In genomic region chr11:118206612-118207031, GRCh38 we compare ENCODE assay signal across 12 cellular contexts. TPM values are rescaled to one million over a fixed set of nuclear protein-coding genes. Genes with fewer than 3 reads are reported as not detected.
A peak's percentile ranks its signal among the peaks of the same experiment; 100 is the strongest.
DNase-seq lines count a peak whose midpoint lies in the region; ATAC-seq and TF ChIP-seq lines count a peak whose summit lies in the region.
"Had no signal": no experiment of that assay in that cellular context is flagged by ENCODE, and none has a peak within 500 bp of the region (broad histone marks: within the 10 kb centered on the region; RNA-seq: fewer than 3 reads in every experiment).

No MANE protein-coding gene starts in this region.

- no peak overlapping the region for H2AFZ ChIP-seq in hepatocyte

- H3K4me3 ChIP-seq in hepatocyte, result no peak overlapping the region

- H3K4me3 Mint-ChIP-seq in stimulated activated naive CD8-positive, alpha-beta T cell treated with anti-CD3 and anti-CD28 coated beads, Interleukin-15, amount 100 ng/mL, for 72 hours, result peak overlapping the region; percentile 59 to 71
- H3K4me3 Mint-ChIP-seq in T-cell (peak overlapping the region; percentile 37 to 53 (median 43)), WTC11 (no peak overlapping the region)
- H3K4me3 Mint-ChIP-seq: endodermal cell had no signal

- peak overlapping the region; percentile 8 to 95 for H3K27ac Mint-ChIP-seq in stimulated activated naive CD8-positive, alpha-beta T cell treated with anti-CD3 and anti-CD28 coated beads, Interleukin-15, amount 100 ng/mL, for 72 hours
- H3K27ac Mint-ChIP-seq in T-cell (peak overlapping the region in 1 of 2 donors; percentile 97), WTC11 (no peak overlapping the region)
- H3K27ac Mint-ChIP-seq: endodermal cell had no signal

- H3K27ac ChIP-seq in hepatocyte, result peak overlapping the region; percentile 63
- H3K27ac ChIP-seq: VCaP had no signal

- no peaks in the 10 kb centered on the region for H3K27me3 ChIP-seq in hepatocyte

- no peak for TF ChIP-seq CTCF in hepatocyte (IDR thresholded peaks at IDR 0.05; ENCODE audit: poor library complexity)
- no peak for TF ChIP-seq CTCF in WTC11 (IDR thresholded peaks at IDR 0.05)

- H3K4me2 ChIP-seq in hepatocyte, result no peak overlapping the region

- DNase-seq in stimulated activated naive CD8-positive, alpha-beta T cell treated with anti-CD3 and anti-CD28 coated beads, Interleukin-15, amount 100 ng/mL, for 72 hours, result no peak
- DNase-seq in stimulated activated naive CD8-positive, alpha-beta T cell treated with anti-CD3 and anti-CD28 coated beads, Interleukin-15, Interleukin-2, amounts not matched to agents 100 U/mL and 50 U/mL, for 24 hours, result no peak
- DNase-seq in T-cell, result no peak
- no peak for DNase-seq in hepatocyte (ENCODE audit: low spot score)
- DNase-seq in GOT3 (lab: John Stamatoyannopoulos, UW), result no peak
- DNase-seq in WTC11 (ENCODE audit: low spot score), result no peak
- no peak for DNase-seq in H4 (ENCODE audit: low spot score)
- DNase-seq: endodermal cell, KG1, NCI-H82 had no signal

- H3K9me3 Mint-ChIP-seq in stimulated activated naive CD8-positive, alpha-beta T cell treated with anti-CD3 and anti-CD28 coated beads, Interleukin-15, amount 100 ng/mL, for 72 hours, result no peaks in the 10 kb centered on the region
- no peaks in the 10 kb centered on the region for H3K9me3 Mint-ChIP-seq in T-cell
- no peaks in the 10 kb centered on the region for H3K9me3 Mint-ChIP-seq in WTC11
- H3K9me3 Mint-ChIP-seq: endodermal cell had no signal

- no peaks in the 10 kb centered on the region for H3K27me3 Mint-ChIP-seq in stimulated activated naive CD8-positive, alpha-beta T cell treated with anti-CD3 and anti-CD28 coated beads, Interleukin-15, amount 100 ng/mL, for 72 hours
- no peaks in the 10 kb centered on the region for H3K27me3 Mint-ChIP-seq in T-cell
- H3K27me3 Mint-ChIP-seq in WTC11 (ENCODE audit: low read depth), result peaks cover 35% of the 10 kb centered on the region

- CTCF ChIA-PET in T-cell (lab: Charles Lee), result interaction anchor here in 1 of 2 donors (0.7 to 1.7 kb wide), 2 partner anchors 8 to 141 kb away, joined by 3 read pairs; no protein-coding TSS in a partner anchor
- CTCF ChIA-PET in WTC11 (lab: Charles Lee), result no interaction called here

- POLR2A ChIA-PET in T-cell (lab: Charles Lee), result no interaction called here
- POLR2A ChIA-PET in WTC11 (lab: Charles Lee), result no interaction called here

- 44% methylated on average over 1 of the region's 1 CpG for WGBS in hepatocyte (ENCODE audit: low lambda C conversion rate, missing lambda C conversion rate)

- no peaks in the 10 kb centered on the region for H3K9me2 ChIP-seq in hepatocyte (replicated peaks; ENCODE audit: insufficient read depth)

- no peaks in the 10 kb centered on the region for H3K36me3 ChIP-seq in hepatocyte (replicated peaks; ENCODE audit: insufficient read depth, low read depth)

- H3K4me1 ChIP-seq in hepatocyte (ENCODE audit: insufficient read depth), result peaks cover 29% of the 10 kb centered on the region

- no peaks in the 10 kb centered on the region for H4K20me1 ChIP-seq in hepatocyte (ENCODE audit: insufficient read depth, poor library complexity, severe bottlenecking)

- H3K9me3 ChIP-seq in hepatocyte (ENCODE audit: low read depth), result no peaks in the 10 kb centered on the region

- peaks cover 28% of the 10 kb centered on the region for H3K4me1 Mint-ChIP-seq in stimulated activated naive CD8-positive, alpha-beta T cell treated with anti-CD3 and anti-CD28 coated beads, Interleukin-15, amount 100 ng/mL, for 72 hours
- H3K4me1 Mint-ChIP-seq in T-cell (peaks cover 22 to 42% (median 39%) of the 10 kb centered on the region in 3 donors), WTC11 (peaks cover 23% of the 10 kb centered on the region)

- no peak for ATAC-seq in stimulated activated naive CD8-positive, alpha-beta T cell treated with anti-CD3 and anti-CD28 coated beads, Interleukin-15, amount 100 ng/mL, for 72 hours
- ATAC-seq in stimulated activated naive CD8-positive, alpha-beta T cell treated with anti-CD3 and anti-CD28 coated beads, Interleukin-15, Interleukin-2, amounts not matched to agents 100 U/mL and 50 U/mL, for 24 hours, result no peak
- ATAC-seq in T-cell (replicated peaks in 1 of 4), result peak in 2 of 4 experiments; percentile 18 to 23
- no peak for ATAC-seq in WTC11
- no peak for ATAC-seq in GM21447 (IDR thresholded peaks at IDR 0.05; ENCODE audit: unreplicated experiment)

- no peaks in the 10 kb centered on the region for H3K79me2 ChIP-seq in hepatocyte

- H3K36me3 Mint-ChIP-seq in T-cell (peaks cover 36% of the 10 kb centered on the region), WTC11 (no peaks in the 10 kb centered on the region)

TF ChIP-seq in WTC11, 78 proteins besides CTCF, POLR2A, EP300 and RAD21:
- TF ChIP-seq PRRX2 (CRISPR knock-in tag; IDR thresholded peaks at IDR 0.05) (no peak), ESRRA (CRISPR knock-in tag; IDR thresholded peaks at IDR 0.05; ENCODE audit: borderline replicate concordance) (no peak), GABPB1 (CRISPR knock-in tag; IDR thresholded peaks at IDR 0.05) (no peak)
- TF ChIP-seq, protein P1, sequence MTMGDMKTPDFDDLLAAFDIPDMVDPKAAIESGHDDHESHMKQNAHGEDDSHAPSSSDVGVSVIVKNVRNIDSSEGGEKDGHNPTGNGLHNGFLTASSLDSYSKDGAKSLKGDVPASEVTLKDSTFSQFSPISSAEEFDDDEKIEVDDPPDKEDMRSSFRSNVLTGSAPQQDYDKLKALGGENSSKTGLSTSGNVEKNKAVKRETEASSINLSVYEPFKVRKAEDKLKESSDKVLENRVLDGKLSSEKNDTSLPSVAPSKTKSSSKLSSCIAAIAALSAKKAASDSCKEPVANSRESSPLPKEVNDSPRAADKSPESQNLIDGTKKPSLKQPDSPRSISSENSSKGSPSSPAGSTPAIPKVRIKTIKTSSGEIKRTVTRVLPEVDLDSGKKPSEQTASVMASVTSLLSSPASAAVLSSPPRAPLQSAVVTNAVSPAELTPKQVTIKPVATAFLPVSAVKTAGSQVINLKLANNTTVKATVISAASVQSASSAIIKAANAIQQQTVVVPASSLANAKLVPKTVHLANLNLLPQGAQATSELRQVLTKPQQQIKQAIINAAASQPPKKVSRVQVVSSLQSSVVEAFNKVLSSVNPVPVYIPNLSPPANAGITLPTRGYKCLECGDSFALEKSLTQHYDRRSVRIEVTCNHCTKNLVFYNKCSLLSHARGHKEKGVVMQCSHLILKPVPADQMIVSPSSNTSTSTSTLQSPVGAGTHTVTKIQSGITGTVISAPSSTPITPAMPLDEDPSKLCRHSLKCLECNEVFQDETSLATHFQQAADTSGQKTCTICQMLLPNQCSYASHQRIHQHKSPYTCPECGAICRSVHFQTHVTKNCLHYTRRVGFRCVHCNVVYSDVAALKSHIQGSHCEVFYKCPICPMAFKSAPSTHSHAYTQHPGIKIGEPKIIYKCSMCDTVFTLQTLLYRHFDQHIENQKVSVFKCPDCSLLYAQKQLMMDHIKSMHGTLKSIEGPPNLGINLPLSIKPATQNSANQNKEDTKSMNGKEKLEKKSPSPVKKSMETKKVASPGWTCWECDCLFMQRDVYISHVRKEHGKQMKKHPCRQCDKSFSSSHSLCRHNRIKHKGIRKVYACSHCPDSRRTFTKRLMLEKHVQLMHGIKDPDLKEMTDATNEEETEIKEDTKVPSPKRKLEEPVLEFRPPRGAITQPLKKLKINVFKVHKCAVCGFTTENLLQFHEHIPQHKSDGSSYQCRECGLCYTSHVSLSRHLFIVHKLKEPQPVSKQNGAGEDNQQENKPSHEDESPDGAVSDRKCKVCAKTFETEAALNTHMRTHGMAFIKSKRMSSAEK (CRISPR knock-in tag; IDR thresholded peaks at IDR 0.05; ENCODE audit: borderline replicate concordance), result no peak
TF ChIP-seq in WTC11: peak in this region for 0.

RNA-seq across cellular contexts. Expression of gene JAML, which starts 18.2 kb away (rescaled TPM):
- total RNA-seq in T-cell, result 100 to 1,000 TPM in 2 of 5 donors, 10 to 100 TPM in 3; 60.8 to 165 (median 95.8) TPM
- 3.5 and 5.3 TPM in 2 replicates for total RNA-seq in hepatocyte
- polyA plus RNA-seq in hepatocyte, result 5.0 and 5.9 TPM in 2 replicates
- total RNA-seq in WTC11 (2021), result 0.24 to 0.37 TPM in 2 of 3 replicates, not detected in the other
- not detected in 2 replicates for total RNA-seq in H4 (2014; rRNA removed; shearing (Covaris generic))

RNA-seq across cellular contexts. Expression of gene SCN2B, which starts 30.2 kb away (rescaled TPM):
- under 1 TPM in 1 of 5 donors, not detected in 4; 0.06 TPM for total RNA-seq in T-cell
- total RNA-seq in hepatocyte, result 1.1 and 1.3 TPM in 2 replicates
- polyA plus RNA-seq in hepatocyte, result 0.92 and 1.2 TPM in 2 replicates
- 0.16 to 0.37 TPM (median 0.20 TPM) in 3 replicates for total RNA-seq in WTC11 (2021)
- total RNA-seq in H4 (2014; rRNA removed; shearing (Covaris generic)), result not detected in 2 replicates

RNA-seq across cellular contexts. Expression of gene MPZL3, which starts 45.5 kb away (rescaled TPM):
- total RNA-seq in T-cell (10 to 100 TPM in 4 of 5 donors, 1 to 10 TPM in 1; 9.8 to 25.2 (median 16.5) TPM), hepatocyte (20.6 and 21.1 TPM in 2 replicates), WTC11 (2021) (1.6 to 2.1 TPM (median 2.0 TPM) in 3 replicates)
- 10.2 and 10.8 TPM in 2 replicates for polyA plus RNA-seq in hepatocyte
- 9.8 and 10.4 TPM in 2 replicates for total RNA-seq in H4 (2014; rRNA removed; shearing (Covaris generic))

RNA-seq across cellular contexts. Expression of gene SCN4B, which starts 54.0 kb away (rescaled TPM):
- under 1 TPM in 2 of 5 donors, not detected in 3; 0.09 to 0.20 TPM for total RNA-seq in T-cell
- total RNA-seq in hepatocyte, result 0.57 and 1.0 TPM in 2 replicates
- 0.55 and 1.1 TPM in 2 replicates for polyA plus RNA-seq in hepatocyte
- total RNA-seq in WTC11 (2021), result 3.5 to 4.5 TPM (median 4.4 TPM) in 3 replicates
- total RNA-seq in H4 (2014; rRNA removed; shearing (Covaris generic)), result 2.5 and 3.9 TPM in 2 replicates

RNA-seq across cellular contexts. Expression of gene MPZL2, which starts 57.5 kb away (rescaled TPM):
- total RNA-seq in T-cell, result 1 to 10 TPM in 4 of 5 donors, under 1 TPM in 1; 0.85 to 5.6 (median 2.0) TPM
- total RNA-seq in hepatocyte, result 47.2 and 52.3 TPM in 2 replicates
- polyA plus RNA-seq in hepatocyte, result 38.4 and 48.0 TPM in 2 replicates
- total RNA-seq in WTC11 (2021), result 1.2 to 1.8 TPM (median 1.4 TPM) in 3 replicates
- 1.0 and 1.7 TPM in 2 replicates for total RNA-seq in H4 (2014; rRNA removed; shearing (Covaris generic))
